21 cellular contexts compared by ENCODE assay signal in genomic region chr11:78248903-78249302, GRCh38.
DNase-seq lines count a peak whose midpoint lies in the region; ATAC-seq, FAIRE-seq and TF ChIP-seq lines count a peak whose summit lies in the region.
"Had no signal": no experiment of that assay in that cellular context is flagged by ENCODE, and none has a peak within 500 bp of the region (broad histone marks: within the 10 kb centered on the region; RNA-seq: fewer than 3 reads in every experiment).

No MANE protein-coding gene starts in this region.

- no peak overlapping the region for H3K4me3 Mint-ChIP-seq in stimulated activated naive CD8-positive, alpha-beta T cell treated with anti-CD3 and anti-CD28 coated beads, Interleukin-15, amount 100 ng/mL, for 72 hours

- peak; percentile 48 to 60 for ATAC-seq in activated CD4-positive, CD25-positive, alpha-beta regulatory T cell treated with anti-CD3 and anti-CD28 coated beads, Interleukin-2, amount 50 U/mL, for 24 hours
- peak; percentile 59 for ATAC-seq in stimulated activated naive CD8-positive, alpha-beta T cell treated with anti-CD3 and anti-CD28 coated beads, Interleukin-15, amount 100 ng/mL, for 72 hours
- no peak for ATAC-seq in stimulated activated naive CD8-positive, alpha-beta T cell treated with anti-CD3 and anti-CD28 coated beads, Interleukin-15, Interleukin-2, amounts not matched to agents 100 U/mL and 50 U/mL, for 24 hours
- peak; percentile 40 for ATAC-seq in GM12878
- no peak for ATAC-seq in GM18517 (IDR thresholded peaks at IDR 0.05; ENCODE audit: unreplicated experiment)

- CTCF ChIA-PET in GM12878 (lab: Yijun Ruan, JAX): no interaction called here

- TF ChIP-seq RAD21 in GM12878 (IDR thresholded peaks at IDR 0.05; ENCODE audit: insufficient read depth, low read depth, low read length): no peak

- RAD21 ChIA-PET in GM12878 (lab: Charles Lee; ENCODE audit: unreplicated experiment): no interaction called here

- H3K9me3 ChIP-seq in GM12878 (replicated peaks; ENCODE audit: control insufficient read depth, insufficient read depth, low read length): no peaks in the 10 kb centered on the region
- H3K9me3 ChIP-seq: SJCRH30 had no signal

- no peak overlapping the region for H2AFZ ChIP-seq in GM12878 (ENCODE audit: control insufficient read depth, low read depth, low read length)

- H3K4me3 ChIP-seq in GM12878: no peak overlapping the region
- H3K4me3 ChIP-seq: SJCRH30 had no signal

- H3K27ac ChIP-seq in GM12878 (ENCODE audit: control insufficient read depth, insufficient read depth): no peak overlapping the region
- H3K27ac ChIP-seq: SJCRH30 had no signal

- intact Hi-C loops in GM12878 (cut with micrococcal nuclease; ENCODE audit: unreplicated experiment): no loop called here

- no peaks in the 10 kb centered on the region for H3K27me3 Mint-ChIP-seq in stimulated activated naive CD8-positive, alpha-beta T cell treated with anti-CD3 and anti-CD28 coated beads, Interleukin-15, amount 100 ng/mL, for 72 hours

- no peak for TF ChIP-seq POLR2A in GM12878 (IDR thresholded peaks at IDR 0.05; ENCODE audit: low read depth, low read length)

- no TSS peak for BruUV-seq in GM12878 (replicated peaks; lab: Mats Ljungman, UMichigan)

- no peaks in the 10 kb centered on the region for H3K79me2 ChIP-seq in GM12878 (ENCODE audit: control insufficient read depth, insufficient read depth, low read length)

- peaks cover 0 to 2% of the 10 kb centered on the region in 2 donors for H3K9me3 Mint-ChIP-seq in stimulated activated naive CD8-positive, alpha-beta T cell treated with anti-CD3 and anti-CD28 coated beads, Interleukin-15, amount 100 ng/mL, for 72 hours

- no peaks in the 10 kb centered on the region for H3K27me3 ChIP-seq in GM12878 (replicated peaks in 1 of 2; ENCODE audit: control insufficient read depth in 2 of 2, insufficient read depth in 2 of 2, low read length in 1 of 2)
- H3K27me3 ChIP-seq: SJCRH30 had no signal

- FAIRE-seq in GM12878 (lab: Jason Lieb, UNC): no peak
- FAIRE-seq: RCC 7860 had no signal

- H3K4me1 ChIP-seq in GM12878 (ENCODE audit: control insufficient read depth, insufficient read depth, low read length): peaks cover 5% of the 10 kb centered on the region

- in situ Hi-C loops in GM12878 (cut with MboI): no loop called here

- H3K4me2 ChIP-seq in GM12878 (ENCODE audit: control insufficient read depth, insufficient read depth): peak overlapping the region; percentile 13; the same call in 1 of the 2 replicates

- H4K20me1 ChIP-seq in GM12878 (ENCODE audit: control insufficient read depth, insufficient read depth): no peaks in the 10 kb centered on the region

- H3K27ac Mint-ChIP-seq in stimulated activated naive CD8-positive, alpha-beta T cell treated with anti-CD3 and anti-CD28 coated beads, Interleukin-15, amount 100 ng/mL, for 72 hours: no peak overlapping the region

- no peaks in the 10 kb centered on the region for H3K4me1 Mint-ChIP-seq in stimulated activated naive CD8-positive, alpha-beta T cell treated with anti-CD3 and anti-CD28 coated beads, Interleukin-15, amount 100 ng/mL, for 72 hours

- TF ChIP-seq CTCF in GM12878 (IDR thresholded peaks at IDR 0.05 in 2 of 3, conservative IDR thresholded peaks at IDR 0.05 in 1 of 3; ENCODE audit: control insufficient read depth in 2 of 3, extremely low read depth in 1 of 3, insufficient read depth in 1 of 3, low read depth in 3 of 3, low read length in 3 of 3): no peak

- POLR2A ChIA-PET in GM12878 (lab: Charles Lee): no interaction called here

- H3K36me3 ChIP-seq in GM12878 (ENCODE audit: control insufficient read depth in 2 of 2, insufficient read depth in 2 of 2, low read length in 1 of 2): no peaks in the 10 kb centered on the region

- DNase-seq in activated CD4-positive, CD25-positive, alpha-beta regulatory T cell (lab: John Stamatoyannopoulos, UW): no peak
- DNase-seq in stimulated activated naive CD8-positive, alpha-beta T cell treated with anti-CD3 and anti-CD28 coated beads, Interleukin-15, amount 100 ng/mL, for 72 hours: no peak
- DNase-seq in stimulated activated naive CD8-positive, alpha-beta T cell treated with anti-CD3 and anti-CD28 coated beads, Interleukin-15, Interleukin-2, amounts not matched to agents 100 U/mL and 50 U/mL, for 24 hours: no peak
- DNase-seq in GM12878 (ENCODE audit: low read depth, low spot score) (no peak), germinal center (ENCODE audit: low spot score) (no peak), GM19238 (ENCODE audit: insufficient read length, low spot score) (no peak)
- DNase-seq: 8988T, AML-193, C1 segment of cervical spinal cord, GDM1, H7, Karpas-422, NCI-H1694, NCI-H2081, NCI-H446, NCI-H526, OCI-M1, SJCRH30 had no signal

- no peak for TF ChIP-seq EP300 in GM12878 (IDR thresholded peaks at IDR 0.05; ENCODE audit: borderline replicate concordance in 1 of 2, control insufficient read depth in 1 of 2, low read depth in 2 of 2, low read length in 2 of 2)

- SMC1A ChIA-PET in GM12878 (lab: Charles Lee; ENCODE audit: uncharacterized antibody, unreplicated experiment): no interaction called here

- H3K9ac ChIP-seq in GM12878 (ENCODE audit: control insufficient read depth, insufficient read depth, low read length): no peak overlapping the region

TF ChIP-seq in GM12878, 131 proteins besides CTCF, POLR2A, EP300 and RAD21:
- no peak for TF ChIP-seq BACH1 (IDR thresholded peaks at IDR 0.05; ENCODE audit: borderline replicate concordance)
- no peak for TF ChIP-seq USF1 (IDR thresholded peaks at IDR 0.05; ENCODE audit: borderline replicate concordance, extremely low read length, insufficient read depth, low read depth, low read length)
TF ChIP-seq in GM12878: peak in this region for 0.

Comparison
In these comparisons a context has a peak if more than half of its experiments do, and no peak if none do; other contexts are left out.
1. ATAC-seq: peak in activated CD4-positive, CD25-positive, alpha-beta regulatory T cell treated with anti-CD3 and anti-CD28 coated beads, Interleukin-2, amount 50 U/mL, for 24 hours (2 of 2), stimulated activated naive CD8-positive, alpha-beta T cell treated with anti-CD3 and anti-CD28 coated beads, Interleukin-15, amount 100 ng/mL, for 72 hours (single experiment) and GM12878 (single experiment); none in stimulated activated naive CD8-positive, alpha-beta T cell treated with anti-CD3 and anti-CD28 coated beads, Interleukin-15, Interleukin-2, amounts not matched to agents 100 U/mL and 50 U/mL, for 24 hours (single experiment) and GM18517 (single experiment).